10 cellular contexts compared by ENCODE assay signal in genomic region chr10:55410415-55410885, GRCh38.
DNase-seq lines count a peak whose midpoint lies in the region; ATAC-seq and TF ChIP-seq lines count a peak whose summit lies in the region.
"Had no signal": no experiment of that assay in that cellular context is flagged by ENCODE, and none has a peak within 500 bp of the region (broad histone marks: within the 10 kb centered on the region; RNA-seq: fewer than 3 reads in every experiment).

No MANE protein-coding gene starts in this region.

- H3K27me3 Mint-ChIP-seq in activated T-cell treated with anti-CD3 and anti-CD28 coated beads, Interleukin-2, amount 50 U/mL, for 4 hours (ENCODE audit: low read depth) = no peaks in the 10 kb centered on the region

- no peaks in the 10 kb centered on the region for H3K36me3 ChIP-seq in brain microvascular endothelial cell (replicated peaks)

- H3K4me3 ChIP-seq in brain microvascular endothelial cell (ENCODE audit: low read depth, low read length) = no peak overlapping the region

- no peaks in the 10 kb centered on the region for H3K27me3 ChIP-seq in brain microvascular endothelial cell (replicated peaks)

- ATAC-seq in left colon (peak; percentile 95), HG03175 (IDR thresholded peaks at IDR 0.05; ENCODE audit: unreplicated experiment) (no peak), GM21786 (IDR thresholded peaks at IDR 0.05; ENCODE audit: unreplicated experiment) (no peak)
- no peak for ATAC-seq in activated T-cell treated with anti-CD3 and anti-CD28 coated beads, Interleukin-2, amount 50 U/mL, for 4 hours

- H3K36me3 Mint-ChIP-seq in activated T-cell treated with anti-CD3 and anti-CD28 coated beads, Interleukin-2, amount 50 U/mL, for 4 hours (ENCODE audit: insufficient read depth) = no peaks in the 10 kb centered on the region

- TF ChIP-seq CTCF in 22Rv1 (IDR thresholded peaks at IDR 0.05) (peak; percentile 65), brain microvascular endothelial cell (IDR thresholded peaks at IDR 0.05; ENCODE audit: low read depth, low read length, missing control alignments) (no peak)

- peaks cover 12% of the 10 kb centered on the region for H3K9me3 Mint-ChIP-seq in activated T-cell treated with anti-CD3 and anti-CD28 coated beads, Interleukin-2, amount 50 U/mL, for 4 hours
- H3K9me3 Mint-ChIP-seq: activated T-helper 1 cell treated with anti-CD3 and anti-CD28 coated beads, Interleukin-12 subunit alpha, Interleukin-12 subunit beta, Interleukin-2, Interleukin-4 antibody, amounts not matched to agents 30 ng/mL and 10 ng/mL and 1 ng/mL, durations not matched to agents 14 hours and 24 hours and 36 hours had no signal

- H3K27ac ChIP-seq in 22Rv1 (peak overlapping the region; percentile 50), brain microvascular endothelial cell (no peak overlapping the region)

- no peak overlapping the region for H3K4me3 Mint-ChIP-seq in activated T-cell treated with anti-CD3 and anti-CD28 coated beads, Interleukin-2, amount 50 U/mL, for 4 hours
- H3K4me3 Mint-ChIP-seq: activated T-helper 1 cell treated with anti-CD3 and anti-CD28 coated beads, Interleukin-12 subunit alpha, Interleukin-12 subunit beta, Interleukin-2, Interleukin-4 antibody, amounts not matched to agents 30 ng/mL and 10 ng/mL and 1 ng/mL, durations not matched to agents 14 hours and 24 hours and 36 hours had no signal

- DNase-seq in NCI-H187 treated with DMSO at 0.1 percent for 48 hours (lab: John Stamatoyannopoulos, UW) = peak; percentile 11
- peak; percentile 4 for DNase-seq in brain microvascular endothelial cell
- peak; percentile 13 to 26 for DNase-seq in left colon
- no peak for DNase-seq in GM19238 (ENCODE audit: insufficient read length, low spot score)
- no peak for DNase-seq in activated T-cell treated with anti-CD3 and anti-CD28 coated beads, Interleukin-2, amount 50 U/mL, for 4 hours
- DNase-seq: NCI-H2107 had no signal

- intact Hi-C loops in left colon (cut with DNase I, micrococcal nuclease) = no loop called here

- in situ Hi-C loops in brain microvascular endothelial cell (cut with HindIII; ENCODE audit: low pct_ligation_motif_present, low sequenced_read_pairs) = no loop called here

- no peaks in the 10 kb centered on the region for H3K4me1 Mint-ChIP-seq in activated T-cell treated with anti-CD3 and anti-CD28 coated beads, Interleukin-2, amount 50 U/mL, for 4 hours (ENCODE audit: low read depth)

Comparison
In these comparisons a context has a peak if more than half of its experiments do, and no peak if none do; other contexts are left out.
1. DNase-seq: peak in NCI-H187 treated with DMSO at 0.1 percent for 48 hours (single experiment), brain microvascular endothelial cell (single experiment) and left colon (2 of 2); none in GM19238 (single experiment) and activated T-cell treated with anti-CD3 and anti-CD28 coated beads, Interleukin-2, amount 50 U/mL, for 4 hours (single experiment).